1 cellular context compared by ENCODE assay signal in genomic region chr9:98931990-98932389, GRCh38.
A peak's percentile ranks its signal among the peaks of the same experiment; 100 is the strongest.
TF ChIP-seq lines count a peak whose summit lies in the region.

No MANE protein-coding gene starts in this region.

TF ChIP-seq in K562, 482 proteins besides CTCF, POLR2A, EP300 and RAD21 (continued from another document and continues in another):
- TF ChIP-seq NCOA1 (IDR thresholded peaks at IDR 0.05; ENCODE audit: low read depth) (peak; percentile 75; the same call in 1 of the 2 replicates), SMARCC2 (IDR thresholded peaks at IDR 0.05; ENCODE audit: low read depth) (peak; percentile 77; the same call in 1 of the 2 replicates), ZBTB11 (CRISPR knock-in tag; IDR thresholded peaks at IDR 0.05) (peak in 1 of 3 experiments; percentile 53; a peak in 1 of 6 replicates), JUND (IDR thresholded peaks at IDR 0.05; ENCODE audit: borderline replicate concordance, low read depth, low read length) (peak; percentile 50; the same call in 1 of the 2 replicates), JUND (tag; IDR thresholded peaks at IDR 0.05; ENCODE audit: borderline replicate concordance, low read depth, low read length) (peak; percentile 37; the same call in 1 of the 3 replicates), KLF13 (tag; IDR thresholded peaks at IDR 0.05; ENCODE audit: borderline replicate concordance, low read depth) (no peak), HLTF (IDR thresholded peaks at IDR 0.05) (no peak; the same call in 1 of the 2 replicates), GATA2 (CRISPR knock-in tag; IDR thresholded peaks at IDR 0.05) (peak; percentile 83), CEBPG (CRISPR knock-in tag; IDR thresholded peaks at IDR 0.05) (no peak), CEBPG (tag; conservative IDR thresholded peaks at IDR 0.05 in 1 of 2, IDR thresholded peaks at IDR 0.05 in 1 of 2) (0 out of 4 replicates have a peak, but pooled peaks of 1 of the 2 experiments have one; percentile 33), SUPT5H (IDR thresholded peaks at IDR 0.05) (no peak), PCBP2 (IDR thresholded peaks at IDR 0.05; ENCODE audit: low read depth, low read length, poor library complexity, severe bottlenecking) (no peak), TRIM25 (IDR thresholded peaks at IDR 0.05; ENCODE audit: borderline replicate concordance) (no peak), KLF16 (IDR thresholded peaks at IDR 0.05) (peak; percentile 92), ZNF274 (IDR thresholded peaks at IDR 0.05; ENCODE audit: borderline replicate concordance, low read depth, low read length) (no peak), ETS1 (conservative IDR thresholded peaks at IDR 0.05; ENCODE audit: control insufficient read depth, low read depth, low read length) (no peak), ZBTB33 (CRISPR knock-in tag; IDR thresholded peaks at IDR 0.05) (no peak), MLLT1 (IDR thresholded peaks at IDR 0.05) (no peak), NFXL1 (CRISPR knock-in tag; IDR thresholded peaks at IDR 0.05) (no peak), RBM34 (IDR thresholded peaks at IDR 0.05; ENCODE audit: borderline replicate concordance, insufficient read depth, low read length) (no peak), TSC22D4 (tag; IDR thresholded peaks at IDR 0.05) (no peak), TAL1 (IDR thresholded peaks at IDR 0.05) (peak; percentile 96), CC2D1A (IDR thresholded peaks at IDR 0.05) (peak; percentile 77; the same call in 1 of the 2 replicates), SMAD4 (CRISPR knock-in tag; conservative IDR thresholded peaks at IDR 0.05) (peak; percentile 97), POLR3A (IDR thresholded peaks at IDR 0.05; ENCODE audit: borderline replicate concordance, extremely low read depth, insufficient read depth, insufficient read length) (no peak), ZNF23 (CRISPR knock-in tag; IDR thresholded peaks at IDR 0.05) (no peak), TAF15 (IDR thresholded peaks at IDR 0.05; ENCODE audit: low read depth, low read length) (no peak), NBN (IDR thresholded peaks at IDR 0.05; ENCODE audit: low read depth) (peak; percentile 91), RBFOX2 (IDR thresholded peaks at IDR 0.05; ENCODE audit: low read depth, low read length) (no peak), CBX5 (IDR thresholded peaks at IDR 0.05; ENCODE audit: borderline replicate concordance, low read depth) (no peak), LCOR (CRISPR knock-in tag; IDR thresholded peaks at IDR 0.05) (peak; percentile 98), PML (IDR thresholded peaks at IDR 0.05; ENCODE audit: low read length) (peak; percentile 87), ADNP (tag; IDR thresholded peaks at IDR 0.05) (no peak; the same call in 1 of the 2 replicates), HMGN3 (IDR thresholded peaks at IDR 0.05; ENCODE audit: borderline replicate concordance, extremely low read depth, insufficient read length, low read depth, low read length) (no peak), KAT7 (CRISPR knock-in tag; IDR thresholded peaks at IDR 0.05; ENCODE audit: borderline replicate concordance) (no peak), ARID2 (IDR thresholded peaks at IDR 0.05) (no peak), PHB2 (IDR thresholded peaks at IDR 0.05; ENCODE audit: low read depth) (peak; percentile 75), MITF (IDR thresholded peaks at IDR 0.05) (no peak), PHF8 (IDR thresholded peaks at IDR 0.05; ENCODE audit: borderline replicate concordance, low read length) (no peak), ZNF444 (CRISPR knock-in tag; IDR thresholded peaks at IDR 0.05) (no peak), ZNF57 (CRISPR knock-in tag; IDR thresholded peaks at IDR 0.05) (no peak), SP2 (IDR thresholded peaks at IDR 0.05; ENCODE audit: extremely low read depth, low read depth, low read length, poor library complexity, severe bottlenecking) (no peak), BRD9 (IDR thresholded peaks at IDR 0.05; ENCODE audit: low read depth, partially characterized antibody) (peak; percentile 65), PTRF (tag; IDR thresholded peaks at IDR 0.05) (no peak), KDM1A (IDR thresholded peaks at IDR 0.05) (peak; percentile 89 to 91), FOXK2 (conservative IDR thresholded peaks at IDR 0.05 in 1 of 2, IDR thresholded peaks at IDR 0.05 in 1 of 2; ENCODE audit: low read depth in 2 of 2) (no peak), NR0B1 (IDR thresholded peaks at IDR 0.05; ENCODE audit: partially characterized antibody) (no peak), ILK (tag; IDR thresholded peaks at IDR 0.05; ENCODE audit: borderline replicate concordance, low read depth) (no peak), EWSR1 (IDR thresholded peaks at IDR 0.05; ENCODE audit: borderline replicate concordance, low read depth, partially characterized antibody) (no peak), HDAC6 (IDR thresholded peaks at IDR 0.05; ENCODE audit: low read depth, low read length) (no peak), ZFP1 (CRISPR knock-in tag; IDR thresholded peaks at IDR 0.05) (no peak)
